Comparison of ENCODE assay signal across 22 cellular contexts in the genomic region with DNA sequence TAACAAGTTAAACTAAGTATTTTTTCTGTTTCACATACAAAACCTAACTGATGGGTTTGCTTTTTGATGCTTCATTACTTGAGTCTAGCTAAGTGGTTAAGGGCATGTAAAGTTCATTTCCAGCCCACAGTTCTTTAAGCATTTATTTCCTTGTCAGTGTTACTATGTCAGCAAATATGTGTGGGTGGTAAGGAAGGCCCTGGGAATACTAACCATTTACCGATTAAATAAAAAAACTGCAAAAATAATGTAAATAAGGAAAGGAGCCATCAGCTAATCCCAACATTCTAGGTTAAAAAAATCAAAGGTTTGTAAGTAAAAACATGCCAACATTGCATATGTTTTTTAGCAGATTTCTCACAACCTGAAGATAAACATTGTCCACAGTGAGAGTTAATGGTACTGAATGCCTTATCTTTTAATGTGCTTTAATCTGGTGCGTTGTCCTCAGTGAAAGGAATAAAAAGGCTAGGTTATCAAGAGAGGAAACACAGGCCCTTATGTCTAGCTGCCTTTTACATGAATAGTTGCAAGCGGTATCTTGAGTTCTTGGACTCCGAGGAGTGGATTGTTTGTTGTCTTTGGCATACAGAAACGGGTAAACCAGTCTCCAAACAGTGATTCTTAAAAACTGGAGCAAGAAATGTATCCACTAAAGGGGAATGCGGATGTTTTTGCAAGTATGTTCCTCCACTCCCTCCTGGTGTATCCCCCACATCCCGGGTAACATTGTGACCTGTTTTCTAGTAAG.
A peak's percentile ranks its signal among the peaks of the same experiment; 100 is the strongest.
DNase-seq lines count a peak whose midpoint lies in the region; ATAC-seq and TF ChIP-seq lines count a peak whose summit lies in the region.
"Had no signal": no experiment of that assay in that cellular context is flagged by ENCODE, and none has a peak within 500 bp of the region (broad histone marks: within the 10 kb centered on the region; RNA-seq: fewer than 3 reads in every experiment).

No MANE protein-coding gene starts in this region.

- no peak overlapping the region for H3K18ac ChIP-seq in neuronal stem cell (ENCODE audit: low read length)

- H3K27me3 ChIP-seq in neuronal stem cell (ENCODE audit: control insufficient read depth in 3 of 3, insufficient read depth in 3 of 3, low read depth in 1 of 3, low read length in 3 of 3) (no peaks in the 10 kb centered on the region), GM23248 (replicated peaks; ENCODE audit: insufficient read depth) (no peaks in the 10 kb centered on the region)
- H3K27me3 ChIP-seq: breast epithelium, heart right ventricle, sigmoid colon, upper lobe of left lung had no signal

- H3K9ac ChIP-seq in neuronal stem cell (ENCODE audit: low read depth, low read length, poor library complexity): no peak overlapping the region
- no peak overlapping the region for H3K9ac ChIP-seq in GM23248

- H3F3A ChIP-seq in GM23248 (ENCODE audit: insufficient read depth): no peaks in the 10 kb centered on the region

- no peak overlapping the region for H2BK120ac ChIP-seq in neuronal stem cell (ENCODE audit: low read depth, low read length)

- no peak overlapping the region for H4K8ac ChIP-seq in neuronal stem cell (ENCODE audit: low read depth, low read length)

- H2BK5ac ChIP-seq in neuronal stem cell (ENCODE audit: low read length): no peak overlapping the region

- H3K79me2 ChIP-seq in GM23248 (ENCODE audit: insufficient read depth): no peaks in the 10 kb centered on the region

- no peaks in the 10 kb centered on the region for H3K79me1 ChIP-seq in neuronal stem cell (ENCODE audit: low read depth, low read length)

- no peaks in the 10 kb centered on the region for H3K36me3 ChIP-seq in neuronal stem cell (replicated peaks in 1 of 2; ENCODE audit: control insufficient read depth in 2 of 2, insufficient read depth in 2 of 2, low read length in 2 of 2)
- no peaks in the 10 kb centered on the region for H3K36me3 ChIP-seq in GM23248 (ENCODE audit: low read depth)
- H3K36me3 ChIP-seq: breast epithelium, heart right ventricle, sigmoid colon, upper lobe of left lung, WERI-Rb-1 had no signal

- H3K4me2 ChIP-seq in neuronal stem cell (ENCODE audit: insufficient read depth, low read length, poor library complexity, severe bottlenecking): no peak overlapping the region
- no peak overlapping the region for H3K4me2 ChIP-seq in GM23248 (ENCODE audit: unreplicated experiment)

- H2AFZ ChIP-seq in neuronal stem cell (ENCODE audit: low read length) (peak overlapping the region; percentile 45), GM23248 (no peak overlapping the region)

- TF ChIP-seq CTCF in fibroblast of pulmonary artery (IDR thresholded peaks at IDR 0.05; ENCODE audit: low read length, missing control alignments): no peak

- WGBS in neuronal stem cell (ENCODE audit: extremely low coverage in 2 of 2, insufficient read length in 2 of 2, insufficient replicate concordance in 1 of 2), 2 donors: no CpG with 5 or more reads among the region's 7 CpGs
- WGBS in GM23248 (ENCODE audit: low coverage in 1 of 2, low lambda C conversion rate in 2 of 2, missing lambda C conversion rate in 2 of 2), 2 experiments: 45 to 56% methylated on average over 7 of the region's 7 CpGs

- H4K20me1 ChIP-seq in GM23248 (ENCODE audit: insufficient read depth): no peaks in the 10 kb centered on the region

- H4K91ac ChIP-seq in neuronal stem cell (ENCODE audit: low read depth, low read length, poor library complexity): no peak overlapping the region

- no peak overlapping the region for H2BK15ac ChIP-seq in neuronal stem cell (ENCODE audit: low read length)

- DNase-seq in COLO829 (ENCODE audit: low spot score): peak; percentile 58
- peak; percentile 7 for DNase-seq in RPMI7951 (ENCODE audit: low read depth)
- peak; percentile 94 for DNase-seq in fibroblast of pulmonary artery (ENCODE audit: low read depth)
- no peak for DNase-seq in neuronal stem cell (ENCODE audit: low spot score)
- DNase-seq in NCI-H345 treated with DMSO at 0.1 percent for 48 hours (lab: John Stamatoyannopoulos, UW; ENCODE audit: unreplicated experiment): no peak
- no peak for DNase-seq in HK-2 (ENCODE audit: unreplicated experiment)
- DNase-seq in GM23248: no peak
- DNase-seq: activated effector memory CD4-positive, alpha-beta T cell treated with Interleukin-2 at 50 U/mL for 16 hours; endodermal cell; GDM1; heart right ventricle; Kasumi-1; left colon; naive B cell; NCI-H1694 treated with DMSO at 0.1 percent for 48 hours; NCI-H524; sigmoid colon; stimulated activated CD4-positive, alpha-beta T cell treated with anti-CD3 and anti-CD28 coated beads, Interleukin-4, amount 100 ng/mL, for 4 hours; upper lobe of left lung; WERI-Rb-1 had no signal

- no peak for ATAC-seq in HG02970 (IDR thresholded peaks at IDR 0.05; ENCODE audit: low FRiP score, unreplicated experiment)
- ATAC-seq: left colon had no signal

- H2AK5ac ChIP-seq in neuronal stem cell (ENCODE audit: low read depth, low read length): no peak overlapping the region

- peaks cover 3 to 7% of the 10 kb centered on the region in 2 donors for H3K4me1 ChIP-seq in neuronal stem cell (ENCODE audit: control insufficient read depth in 2 of 2, insufficient read depth in 1 of 2, low read depth in 1 of 2, low read length in 2 of 2)
- H3K4me1 ChIP-seq in GM23248 (ENCODE audit: insufficient read depth): no peaks in the 10 kb centered on the region
- H3K4me1 ChIP-seq: breast epithelium, sigmoid colon, upper lobe of left lung had no signal

- no peak overlapping the region for H3K4ac ChIP-seq in neuronal stem cell (ENCODE audit: low read length)

- no peaks in the 10 kb centered on the region for H3K9me2 ChIP-seq in GM23248 (ENCODE audit: insufficient read depth)

- H3K9me3 ChIP-seq in neuronal stem cell (replicated peaks in 1 of 2; ENCODE audit: control insufficient read depth in 2 of 2, insufficient read depth in 1 of 2, low read depth in 1 of 2, low read length in 2 of 2): no peaks in the 10 kb centered on the region
- H3K9me3 ChIP-seq in GM23248 (ENCODE audit: low read depth): no peaks in the 10 kb centered on the region
- H3K9me3 ChIP-seq: breast epithelium, sigmoid colon, upper lobe of left lung had no signal

- no peak overlapping the region for H2BK12ac ChIP-seq in neuronal stem cell (ENCODE audit: low read length)

- H3K27ac ChIP-seq in neuronal stem cell (replicated peaks; ENCODE audit: low read length) (no peak overlapping the region), GM23248 (no peak overlapping the region)
- H3K27ac ChIP-seq: heart right ventricle, sigmoid colon, upper lobe of left lung, WERI-Rb-1 had no signal

- in situ Hi-C loops in GM23248 (cut with MboI): no loop called here

- no peak overlapping the region for H3K14ac ChIP-seq in neuronal stem cell (ENCODE audit: low read length)

- H3K4me3 ChIP-seq in fibroblast of pulmonary artery (replicated peaks; ENCODE audit: low read depth, low read length): no peak overlapping the region
- H3K4me3 ChIP-seq in neuronal stem cell (ENCODE audit: low read length in 2 of 2): no peak overlapping the region
- H3K4me3 ChIP-seq in GM23248: no peak overlapping the region
- H3K4me3 ChIP-seq: breast epithelium, heart right ventricle, sigmoid colon, upper lobe of left lung had no signal

- no peak overlapping the region for H3K23ac ChIP-seq in neuronal stem cell (ENCODE audit: low read depth, low read length, poor library complexity)

Comparison
In these comparisons a context has a peak if more than half of its experiments do, and no peak if none do; other contexts are left out.
1. DNase-seq: peak in COLO829 (single experiment), RPMI7951 (single experiment) and fibroblast of pulmonary artery (single experiment); none in neuronal stem cell (single experiment), NCI-H345 treated with DMSO at 0.1 percent for 48 hours (single experiment), HK-2 (single experiment) and GM23248 (single experiment).